ENCODE assay signal across 11 cellular contexts in the genomic region with DNA sequence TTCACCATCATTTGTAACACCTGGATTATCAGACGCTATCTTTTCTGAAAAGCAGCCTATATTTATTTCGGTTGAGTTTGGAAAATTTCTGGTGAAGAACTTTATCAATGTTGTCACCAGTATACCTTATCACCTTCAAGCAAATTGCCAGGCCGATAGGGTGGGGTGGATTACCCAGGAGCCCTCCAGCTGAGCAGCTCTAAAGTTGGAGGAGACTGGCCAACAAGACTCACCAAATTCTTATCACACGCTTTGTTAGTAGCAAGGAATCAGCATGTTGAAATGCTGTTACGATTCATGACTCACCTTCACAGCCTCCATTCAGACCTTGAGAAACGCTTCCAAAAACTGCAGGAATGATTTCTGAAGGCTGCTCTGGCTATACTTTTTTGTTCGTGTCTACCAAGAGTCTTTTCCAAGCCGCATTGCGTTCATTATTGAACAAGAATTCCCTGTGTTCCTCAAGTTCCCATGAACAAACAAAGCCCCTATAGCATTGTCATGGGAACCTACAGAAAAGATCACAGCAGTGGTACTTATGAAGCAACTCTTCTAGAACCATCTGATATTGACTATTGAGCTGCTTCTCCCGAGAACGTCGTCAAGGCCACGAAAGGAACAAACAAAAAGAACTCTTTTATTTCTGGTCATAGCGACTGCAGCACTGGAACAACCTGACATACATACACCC.
"Had no signal": no experiment of that assay in that cellular context is flagged by ENCODE, and none has a peak within 500 bp of the region (broad histone marks: within the 10 kb centered on the region; RNA-seq: fewer than 3 reads in every experiment).

No MANE protein-coding gene starts in this region.

- H3K4me3 ChIP-seq: esophagus squamous epithelium, heart left ventricle had no signal

- ATAC-seq: heart left ventricle, left lobe of liver, WTC11 had no signal

- H3K4me1 ChIP-seq: esophagus squamous epithelium had no signal

- DNase-seq: activated CD4-positive, alpha-beta T cell treated with anti-CD3 and anti-CD28 coated beads for 48 hours; activated naive CD4-positive, alpha-beta T cell treated with anti-CD3 and anti-CD28 coated beads for 36 hours; esophagus squamous epithelium; heart left ventricle; stimulated activated CD4-positive, alpha-beta T cell treated with anti-CD3 and anti-CD28 coated beads, Interleukin-12 subunit alpha, Interleukin-12 subunit beta, amount 100 ng/mL, for 4 hours; stimulated activated naive CD4-positive, alpha-beta T cell treated with Interleukin-2 at 50 U/mL for 16 hours had no signal

- FAIRE-seq: endometrium, frontal cortex, islet of Langerhans had no signal

- H3K27ac ChIP-seq: esophagus squamous epithelium, heart left ventricle had no signal

- H3K36me3 ChIP-seq: esophagus squamous epithelium, heart left ventricle had no signal

- H3K9me3 ChIP-seq: esophagus squamous epithelium, heart left ventricle had no signal
